Comparison of ENCODE assay signal across 8 cellular contexts in the genomic region with DNA sequence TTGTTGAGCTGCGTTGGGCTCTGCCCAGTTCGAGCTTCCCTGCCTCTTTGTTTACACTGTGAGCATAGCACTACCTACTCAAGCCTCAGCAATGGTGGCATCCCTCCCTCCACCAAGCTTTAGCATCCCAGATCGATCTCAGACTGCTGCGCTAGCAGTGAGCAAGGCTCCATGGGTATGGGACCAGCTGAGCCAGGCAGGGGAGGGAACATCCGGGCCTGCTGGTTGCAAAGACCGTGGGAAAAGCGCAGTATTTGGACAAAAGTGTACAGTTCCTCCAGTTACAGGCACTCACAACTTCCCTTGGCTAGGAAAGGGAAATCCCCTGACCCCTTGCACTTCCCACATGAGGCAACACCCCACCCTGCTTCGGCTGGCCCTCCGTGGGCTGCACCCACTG.
"Had no signal": no experiment of that assay in that cellular context is flagged by ENCODE, and none has a peak within 500 bp of the region (broad histone marks: within the 10 kb centered on the region; RNA-seq: fewer than 3 reads in every experiment).

No MANE protein-coding gene starts in this region.

- FAIRE-seq: HepG2, HTR-8/SVneo, K562 had no signal

- H3K4me1 Mint-ChIP-seq: IgD-negative memory B cell had no signal

- H3K4me3 Mint-ChIP-seq: IgD-negative memory B cell had no signal

- H3K27ac ChIP-seq: HL-60 had no signal

- H3K27ac Mint-ChIP-seq: IgD-negative memory B cell had no signal

- DNase-seq: IMR-90, KBM-7, KG1 had no signal

- ATAC-seq: HepG2, K562 had no signal

- H3K4me3 ChIP-seq: K562 had no signal

- H3K36me3 Mint-ChIP-seq: IgD-negative memory B cell had no signal
